Comparison of ENCODE assay signal across 1 cellular context in genomic region chr15:66566963-66567531, GRCh38.
TF ChIP-seq lines count a peak whose summit lies in the region.

No MANE protein-coding gene starts in this region.

TF ChIP-seq in HepG2, 621 proteins besides CTCF, POLR2A, EP300 and RAD21 (continued from another document):
- TF ChIP-seq KLF12 (CRISPR knock-in tag; IDR thresholded peaks at IDR 0.05; ENCODE audit: borderline replicate concordance): no peak
- no peak for TF ChIP-seq NR2F6 (IDR thresholded peaks at IDR 0.05)
- TF ChIP-seq NR2F6 (CRISPR knock-in tag; IDR thresholded peaks at IDR 0.05): no peak
- no peak for TF ChIP-seq ZNF607 (CRISPR knock-in tag; IDR thresholded peaks at IDR 0.05; ENCODE audit: borderline replicate concordance)
- 0 out of 2 replicates have a peak, but pooled peaks have one; percentile 29 for TF ChIP-seq ZFP91 (CRISPR knock-in tag; IDR thresholded peaks at IDR 0.05; ENCODE audit: borderline replicate concordance)
- no peak for TF ChIP-seq ZSCAN12 (CRISPR knock-in tag; IDR thresholded peaks at IDR 0.05)
- no peak for TF ChIP-seq DPF2 (CRISPR knock-in tag; IDR thresholded peaks at IDR 0.05; ENCODE audit: borderline replicate concordance, low read depth)
- TF ChIP-seq HNF1B (CRISPR knock-in tag; IDR thresholded peaks at IDR 0.05): peak; percentile 54; the same call in 1 of the 2 replicates
- no peak for TF ChIP-seq SOX5 (CRISPR knock-in tag; IDR thresholded peaks at IDR 0.05; ENCODE audit: borderline replicate concordance)
- TF ChIP-seq, protein P1, sequence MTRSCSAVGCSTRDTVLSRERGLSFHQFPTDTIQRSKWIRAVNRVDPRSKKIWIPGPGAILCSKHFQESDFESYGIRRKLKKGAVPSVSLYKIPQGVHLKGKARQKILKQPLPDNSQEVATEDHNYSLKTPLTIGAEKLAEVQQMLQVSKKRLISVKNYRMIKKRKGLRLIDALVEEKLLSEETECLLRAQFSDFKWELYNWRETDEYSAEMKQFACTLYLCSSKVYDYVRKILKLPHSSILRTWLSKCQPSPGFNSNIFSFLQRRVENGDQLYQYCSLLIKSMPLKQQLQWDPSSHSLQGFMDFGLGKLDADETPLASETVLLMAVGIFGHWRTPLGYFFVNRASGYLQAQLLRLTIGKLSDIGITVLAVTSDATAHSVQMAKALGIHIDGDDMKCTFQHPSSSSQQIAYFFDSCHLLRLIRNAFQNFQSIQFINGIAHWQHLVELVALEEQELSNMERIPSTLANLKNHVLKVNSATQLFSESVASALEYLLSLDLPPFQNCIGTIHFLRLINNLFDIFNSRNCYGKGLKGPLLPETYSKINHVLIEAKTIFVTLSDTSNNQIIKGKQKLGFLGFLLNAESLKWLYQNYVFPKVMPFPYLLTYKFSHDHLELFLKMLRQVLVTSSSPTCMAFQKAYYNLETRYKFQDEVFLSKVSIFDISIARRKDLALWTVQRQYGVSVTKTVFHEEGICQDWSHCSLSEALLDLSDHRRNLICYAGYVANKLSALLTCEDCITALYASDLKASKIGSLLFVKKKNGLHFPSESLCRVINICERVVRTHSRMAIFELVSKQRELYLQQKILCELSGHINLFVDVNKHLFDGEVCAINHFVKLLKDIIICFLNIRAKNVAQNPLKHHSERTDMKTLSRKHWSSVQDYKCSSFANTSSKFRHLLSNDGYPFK (CRISPR knock-in tag; IDR thresholded peaks at IDR 0.05; ENCODE audit: borderline replicate concordance): no peak
- 0 out of 2 replicates have a peak, but pooled peaks have one; percentile 13 for TF ChIP-seq HOXA3 (CRISPR knock-in tag; IDR thresholded peaks at IDR 0.05)
- peak; percentile 46; the same call in 1 of the 2 replicates for TF ChIP-seq GATAD2A (CRISPR knock-in tag; IDR thresholded peaks at IDR 0.05)
- TF ChIP-seq, protein P2, sequence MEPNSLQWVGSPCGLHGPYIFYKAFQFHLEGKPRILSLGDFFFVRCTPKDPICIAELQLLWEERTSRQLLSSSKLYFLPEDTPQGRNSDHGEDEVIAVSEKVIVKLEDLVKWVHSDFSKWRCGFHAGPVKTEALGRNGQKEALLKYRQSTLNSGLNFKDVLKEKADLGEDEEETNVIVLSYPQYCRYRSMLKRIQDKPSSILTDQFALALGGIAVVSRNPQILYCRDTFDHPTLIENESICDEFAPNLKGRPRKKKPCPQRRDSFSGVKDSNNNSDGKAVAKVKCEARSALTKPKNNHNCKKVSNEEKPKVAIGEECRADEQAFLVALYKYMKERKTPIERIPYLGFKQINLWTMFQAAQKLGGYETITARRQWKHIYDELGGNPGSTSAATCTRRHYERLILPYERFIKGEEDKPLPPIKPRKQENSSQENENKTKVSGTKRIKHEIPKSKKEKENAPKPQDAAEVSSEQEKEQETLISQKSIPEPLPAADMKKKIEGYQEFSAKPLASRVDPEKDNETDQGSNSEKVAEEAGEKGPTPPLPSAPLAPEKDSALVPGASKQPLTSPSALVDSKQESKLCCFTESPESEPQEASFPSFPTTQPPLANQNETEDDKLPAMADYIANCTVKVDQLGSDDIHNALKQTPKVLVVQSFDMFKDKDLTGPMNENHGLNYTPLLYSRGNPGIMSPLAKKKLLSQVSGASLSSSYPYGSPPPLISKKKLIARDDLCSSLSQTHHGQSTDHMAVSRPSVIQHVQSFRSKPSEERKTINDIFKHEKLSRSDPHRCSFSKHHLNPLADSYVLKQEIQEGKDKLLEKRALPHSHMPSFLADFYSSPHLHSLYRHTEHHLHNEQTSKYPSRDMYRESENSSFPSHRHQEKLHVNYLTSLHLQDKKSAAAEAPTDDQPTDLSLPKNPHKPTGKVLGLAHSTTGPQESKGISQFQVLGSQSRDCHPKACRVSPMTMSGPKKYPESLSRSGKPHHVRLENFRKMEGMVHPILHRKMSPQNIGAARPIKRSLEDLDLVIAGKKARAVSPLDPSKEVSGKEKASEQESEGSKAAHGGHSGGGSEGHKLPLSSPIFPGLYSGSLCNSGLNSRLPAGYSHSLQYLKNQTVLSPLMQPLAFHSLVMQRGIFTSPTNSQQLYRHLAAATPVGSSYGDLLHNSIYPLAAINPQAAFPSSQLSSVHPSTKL (CRISPR knock-in tag; IDR thresholded peaks at IDR 0.05): peak; percentile 34; the same call in 1 of the 2 replicates
- TF ChIP-seq, protein P3, sequence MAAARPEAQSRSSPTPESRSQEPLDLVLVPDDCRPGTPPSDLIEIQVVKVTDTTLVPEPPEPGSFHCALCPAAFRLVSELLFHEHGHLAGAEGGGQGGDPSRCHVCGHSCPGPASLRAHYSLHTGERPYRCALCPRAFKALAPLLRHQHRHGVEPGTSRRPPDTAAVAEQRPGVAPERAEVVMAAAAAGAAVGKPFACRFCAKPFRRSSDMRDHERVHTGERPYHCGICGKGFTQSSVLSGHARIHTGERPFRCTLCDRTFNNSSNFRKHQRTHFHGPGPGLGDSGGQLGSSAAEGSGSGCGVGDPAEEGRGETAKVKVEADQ (CRISPR knock-in tag; IDR thresholded peaks at IDR 0.05; ENCODE audit: borderline replicate concordance): no peak
- peak; percentile 57 for TF ChIP-seq SAP130 (CRISPR knock-in tag; IDR thresholded peaks at IDR 0.05; ENCODE audit: low read depth)
- no peak for TF ChIP-seq FOXO1 (CRISPR knock-in tag; IDR thresholded peaks at IDR 0.05)
- TF ChIP-seq GPN1 (CRISPR knock-in tag; IDR thresholded peaks at IDR 0.05; ENCODE audit: borderline replicate concordance): no peak
- TF ChIP-seq, protein P4, sequence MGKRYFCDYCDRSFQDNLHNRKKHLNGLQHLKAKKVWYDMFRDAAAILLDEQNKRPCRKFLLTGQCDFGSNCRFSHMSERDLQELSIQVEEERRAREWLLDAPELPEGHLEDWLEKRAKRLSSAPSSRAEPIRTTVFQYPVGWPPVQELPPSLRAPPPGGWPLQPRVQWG (CRISPR knock-in tag; IDR thresholded peaks at IDR 0.05; ENCODE audit: borderline replicate concordance, low read depth): no peak
- TF ChIP-seq ZNF281 (CRISPR knock-in tag; IDR thresholded peaks at IDR 0.05; ENCODE audit: borderline replicate concordance): no peak
- TF ChIP-seq SP2 (CRISPR knock-in tag; IDR thresholded peaks at IDR 0.05): no peak
- TF ChIP-seq AFF4 (CRISPR knock-in tag; IDR thresholded peaks at IDR 0.05): no peak
- TF ChIP-seq ATF3 (CRISPR knock-in tag; IDR thresholded peaks at IDR 0.05): no peak
- 0 out of 2 replicates have a peak, but pooled peaks have one; percentile 11 for TF ChIP-seq HMG20B (CRISPR knock-in tag; conservative IDR thresholded peaks at IDR 0.05)
- TF ChIP-seq REXO4 (CRISPR knock-in tag; IDR thresholded peaks at IDR 0.05; ENCODE audit: borderline replicate concordance): no peak
- no peak for TF ChIP-seq RORA (CRISPR knock-in tag; IDR thresholded peaks at IDR 0.05)
